In the genomic region with DNA sequence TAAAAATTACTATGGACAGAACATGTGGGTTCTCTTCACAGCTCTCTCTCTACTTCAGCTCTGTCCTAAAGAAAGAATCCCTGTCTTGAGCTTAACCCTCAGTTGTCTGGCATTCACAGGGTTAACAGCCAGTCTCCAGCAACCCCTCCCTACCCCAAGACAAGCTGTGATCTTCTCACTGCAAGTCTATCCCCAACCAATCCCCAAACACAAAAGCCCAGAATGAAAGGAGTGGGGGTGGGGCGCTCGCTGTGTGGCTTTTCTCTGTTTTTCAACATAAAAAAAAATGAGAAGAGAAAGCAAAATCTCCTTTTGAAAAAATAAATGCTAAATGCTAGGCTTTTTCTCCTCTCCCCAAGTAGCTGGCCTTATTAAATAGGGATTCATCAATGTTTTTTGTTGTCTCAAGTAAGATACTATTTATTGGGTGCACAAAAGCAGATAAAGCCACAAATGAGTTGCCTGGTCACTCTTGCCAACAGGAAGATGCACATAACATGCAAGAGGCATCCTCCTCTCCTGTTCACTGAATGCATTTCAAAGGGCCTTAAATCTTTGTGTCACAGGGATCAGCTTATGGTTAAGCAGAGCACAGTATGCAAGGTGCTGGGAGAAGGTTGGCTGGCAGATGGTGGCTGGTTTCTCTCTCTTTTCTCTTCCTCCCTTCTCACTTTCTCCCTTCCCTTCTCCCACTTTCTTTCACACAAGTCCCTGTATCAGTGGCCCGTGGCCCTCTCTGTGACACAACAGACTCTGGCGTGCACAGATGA, we compare ENCODE assay signal across 1 cellular context.
TF ChIP-seq lines count a peak whose summit lies in the region.

No MANE protein-coding gene starts in this region.

TF ChIP-seq in GM23338, 12 proteins besides CTCF, POLR2A, EP300 and RAD21 (continued from another document):
- no peak for TF ChIP-seq JUNB (IDR thresholded peaks at IDR 0.05; ENCODE audit: unreplicated experiment)
- TF ChIP-seq STAT1 (IDR thresholded peaks at IDR 0.05; ENCODE audit: unreplicated experiment), result no peak
- no peak for TF ChIP-seq EZH2 (IDR thresholded peaks at IDR 0.05; ENCODE audit: low read depth, unreplicated experiment)
- 0 out of 2 replicates have a peak, but pooled peaks have one; percentile 5 for TF ChIP-seq CREB1 (CRISPR knock-in tag; IDR thresholded peaks at IDR 0.05; ENCODE audit: low read depth)
